ENCODE assay signal across 1 cellular context in genomic region chr2:160339726-160340125, GRCh38.
TF ChIP-seq lines count a peak whose summit lies in the region.

No MANE protein-coding gene starts in this region.

TF ChIP-seq in GM12878, 131 proteins besides CTCF, POLR2A, EP300 and RAD21 (continued from another document):
- TF ChIP-seq ATF3 (IDR thresholded peaks at IDR 0.05; ENCODE audit: borderline replicate concordance, extremely low read depth, low read depth, low read length) (no peak), PML (IDR thresholded peaks at IDR 0.05; ENCODE audit: low read length) (no peak), CREB1 (IDR thresholded peaks at IDR 0.05; ENCODE audit: low read depth) (no peak), IRF5 (IDR thresholded peaks at IDR 0.05; ENCODE audit: borderline replicate concordance) (no peak), ZBTB11 (CRISPR knock-in tag; IDR thresholded peaks at IDR 0.05) (no peak), TARDBP (IDR thresholded peaks at IDR 0.05; ENCODE audit: borderline replicate concordance) (no peak), RCOR1 (conservative IDR thresholded peaks at IDR 0.05; ENCODE audit: low read depth, low read length) (no peak), E4F1 (IDR thresholded peaks at IDR 0.05; ENCODE audit: borderline replicate concordance, partially characterized antibody) (no peak), REST (IDR thresholded peaks at IDR 0.05; ENCODE audit: low read depth, low read length) (no peak), ATF2 (IDR thresholded peaks at IDR 0.05; ENCODE audit: low read length) (no peak), ZBED1 (IDR thresholded peaks at IDR 0.05; ENCODE audit: borderline replicate concordance) (no peak)
